ENCODE assay signal across 8 cellular contexts in the genomic region with DNA sequence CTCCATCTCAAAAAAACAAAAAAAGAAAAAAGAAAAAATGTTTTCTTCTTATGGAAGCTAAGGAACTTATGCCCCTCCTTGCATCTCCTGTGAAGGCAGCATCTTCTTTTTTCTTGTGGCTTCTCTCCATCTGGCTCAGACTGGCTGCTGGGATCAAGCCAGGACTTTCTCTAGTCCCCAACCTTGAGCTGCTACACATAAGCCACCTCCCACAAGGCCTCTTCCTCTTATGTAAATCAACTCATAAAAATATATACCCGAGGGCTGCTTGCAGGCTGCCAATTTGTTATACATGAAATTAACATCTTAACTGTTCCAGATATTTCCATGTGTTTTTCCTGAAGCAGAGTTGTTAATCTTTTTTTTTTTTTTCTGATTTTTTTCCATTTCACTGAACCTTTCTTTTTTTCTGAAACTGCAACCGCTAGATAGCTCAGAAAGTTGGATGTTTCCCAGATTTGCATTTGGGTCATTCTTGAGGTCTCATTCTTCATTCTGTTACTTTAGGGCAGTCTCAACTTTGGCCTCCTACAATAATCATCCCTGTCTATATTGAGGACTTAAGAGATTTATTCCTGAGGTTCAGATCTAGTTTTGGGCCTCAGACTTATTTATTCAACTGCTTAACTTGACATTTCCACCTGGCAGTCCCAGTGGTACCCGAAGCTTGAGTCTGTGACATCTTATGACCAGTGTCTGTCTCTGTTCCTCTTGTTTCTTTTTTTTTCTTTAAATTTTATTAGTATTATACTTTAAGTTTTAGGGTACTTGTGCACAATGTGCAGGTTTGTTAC. TPM values are rescaled to one million over a fixed set of nuclear protein-coding genes. Genes with fewer than 3 reads are reported as not detected.
DNase-seq lines count a peak whose midpoint lies in the region; ATAC-seq, FAIRE-seq and TF ChIP-seq lines count a peak whose summit lies in the region.

No MANE protein-coding gene starts in this region.

- H4K20me1 ChIP-seq in GM23248 (ENCODE audit: insufficient read depth), result no peaks in the 10 kb centered on the region

- DNase-seq in GM12891 (ENCODE audit: insufficient read length, low spot score) (no peak), GM23248 (peak; percentile 79), NCI-H446 (lab: John Stamatoyannopoulos, UW) (peak; percentile 54 to 76), fibroblast of villous mesenchyme (ENCODE audit: low read depth) (peak; percentile 78), NCI-H146 treated with DMSO at 0.1 percent for 48 hours (lab: John Stamatoyannopoulos, UW; ENCODE audit: unreplicated experiment) (no peak), NCI-H2196 (lab: John Stamatoyannopoulos, UW; ENCODE audit: unreplicated experiment) (no peak), endodermal cell (no peak)
- DNase-seq in activated naive CD4-positive, alpha-beta T cell treated with anti-CD3 and anti-CD28 coated beads, Interleukin-2, amount 50 U/mL, for 72 hours (ENCODE audit: low spot score in 2 of 2), result no peak

- H3K27ac ChIP-seq in GM23248, result peak overlapping the region; percentile 47
- no peak overlapping the region for H3K27ac ChIP-seq in endodermal cell (ENCODE audit: low read depth, low read length)

- 0 out of 2 replicates have a peak overlapping the region, but pooled peaks have one; percentile 32 for H2AFZ ChIP-seq in GM23248

- peaks cover 10% of the 10 kb centered on the region for H3K4me1 Mint-ChIP-seq in endodermal cell

- peaks cover 41% of the 10 kb centered on the region for H3F3A ChIP-seq in GM23248 (ENCODE audit: insufficient read depth)

- TF ChIP-seq CTCF in fibroblast of villous mesenchyme (IDR thresholded peaks at IDR 0.05; ENCODE audit: insufficient read depth, low read depth, low read length) (no peak), endodermal cell (conservative IDR thresholded peaks at IDR 0.05) (no peak)

- WGBS in GM23248 (ENCODE audit: low coverage in 1 of 2, low lambda C conversion rate in 2 of 2, missing lambda C conversion rate in 2 of 2), 2 experiments, result 42 to 44% methylated on average over 3 of the region's 3 CpGs
- WGBS in endodermal cell (ENCODE audit: insufficient coverage in 1 of 2, insufficient read length in 1 of 2), 2 experiments, result 93 to 100% methylated on average over 1 to 3 of the region's 3 CpGs

- H3K4me2 ChIP-seq in GM23248 (ENCODE audit: unreplicated experiment), result peak overlapping the region; percentile 55

- H3K27me3 ChIP-seq in GM23248 (replicated peaks; ENCODE audit: insufficient read depth) (no peaks in the 10 kb centered on the region), endodermal cell (ENCODE audit: control insufficient read depth, insufficient read depth, low read length, poor library complexity, severe bottlenecking) (no peaks in the 10 kb centered on the region)

- no peak for TF ChIP-seq POLR2A in GM12891 (IDR thresholded peaks at IDR 0.05; ENCODE audit: low read depth, low read length)

- H3K4me3 Mint-ChIP-seq in endodermal cell, result no peak overlapping the region

- H3K27ac Mint-ChIP-seq in activated naive CD4-positive, alpha-beta T cell treated with anti-CD3 and anti-CD28 coated beads, Interleukin-2, amount 50 U/mL, for 72 hours, result peak overlapping the region in 1 of 2 donors; percentile 4
- H3K27ac Mint-ChIP-seq in endodermal cell, result no peak overlapping the region

- peaks cover 54% of the 10 kb centered on the region for H3K4me1 ChIP-seq in GM23248 (ENCODE audit: insufficient read depth)
- H3K4me1 ChIP-seq in endodermal cell (ENCODE audit: control insufficient read depth, insufficient read depth, low read length), result no peaks in the 10 kb centered on the region

- H3K4me3 ChIP-seq in GM23248 (peak overlapping the region; percentile 19; the same call in 1 of the 2 replicates), fibroblast of villous mesenchyme (ENCODE audit: low read depth, low read length) (no peak overlapping the region), endodermal cell (ENCODE audit: low read length) (no peak overlapping the region)

- ATAC-seq in activated naive CD4-positive, alpha-beta T cell treated with anti-CD3 and anti-CD28 coated beads, Interleukin-2, amount 50 U/mL, for 72 hours, result no peak

- H3K9me2 ChIP-seq in GM23248 (ENCODE audit: insufficient read depth), result no peaks in the 10 kb centered on the region

- H3K9me3 ChIP-seq in GM23248 (ENCODE audit: low read depth) (no peaks in the 10 kb centered on the region), endodermal cell (ENCODE audit: control insufficient read depth, low read length) (no peaks in the 10 kb centered on the region)

- H3K79me2 ChIP-seq in GM23248 (ENCODE audit: insufficient read depth), result peaks cover 93% of the 10 kb centered on the region

- peak; percentile 20 for FAIRE-seq in GM12891 (lab: Jason Lieb, UNC)

- H3K27me3 Mint-ChIP-seq in endodermal cell (ENCODE audit: insufficient read depth), result no peaks in the 10 kb centered on the region

- in situ Hi-C loops in GM23248 (cut with MboI), result no loop called here

- H3K9ac ChIP-seq in GM23248 (peak overlapping the region; percentile 22; the same call in 1 of the 2 replicates), endodermal cell (ENCODE audit: extremely low read depth, low read length, poor library complexity, severe bottlenecking) (no peak overlapping the region)

- no peaks in the 10 kb centered on the region for H3K36me3 ChIP-seq in GM23248 (ENCODE audit: low read depth)
- H3K36me3 ChIP-seq in endodermal cell (ENCODE audit: control insufficient read depth, insufficient read depth, low read length), result peaks cover 4% of the 10 kb centered on the region

- H3K9me3 Mint-ChIP-seq in activated naive CD4-positive, alpha-beta T cell treated with anti-CD3 and anti-CD28 coated beads, Interleukin-2, amount 50 U/mL, for 72 hours, result no peaks in the 10 kb centered on the region
- H3K9me3 Mint-ChIP-seq in endodermal cell, result no peaks in the 10 kb centered on the region

- H3K36me3 Mint-ChIP-seq in activated naive CD4-positive, alpha-beta T cell treated with anti-CD3 and anti-CD28 coated beads, Interleukin-2, amount 50 U/mL, for 72 hours, result peaks cover 0 to 9% of the 10 kb centered on the region in 2 donors
- peaks cover 5% of the 10 kb centered on the region for H3K36me3 Mint-ChIP-seq in endodermal cell (ENCODE audit: low read depth)

TF ChIP-seq in GM12891, 5 proteins besides CTCF, POLR2A, EP300 and RAD21:
- TF ChIP-seq TAF1 (IDR thresholded peaks at IDR 0.05; ENCODE audit: low read depth, low read length), result no peak
- TF ChIP-seq SPI1 (IDR thresholded peaks at IDR 0.05; ENCODE audit: low read depth, low read length), result peak; percentile 59

RNA-seq across cellular contexts. Expression of gene SNX25, which starts 10.3 kb away (rescaled TPM):
- polyA plus RNA-seq in GM12891 (2012; ENCODE audit: low read depth, missing spikeins), result 63.7 TPM
- total RNA-seq in GM23248 (2014; rRNA removed; shearing (Covaris generic)), result 23.6 and 50.0 TPM in 2 replicates
- polyA plus RNA-seq in GM23248 (2016; fragmentation: Nextera tagmentation; extraction: Ambion mirVana), result 7.1 and 8.2 TPM in 2 replicates
- total RNA-seq in fibroblast of villous mesenchyme, result 29.6 and 47.1 TPM in 2 replicates
- 10 to 100 TPM in 1 of 2 donors, 1 to 10 TPM in 1; 9.8 to 19.9 TPM for total RNA-seq in activated naive CD4-positive, alpha-beta T cell treated with anti-CD3 and anti-CD28 coated beads, Interleukin-2, amount 50 U/mL, for 72 hours
- total RNA-seq in endodermal cell, result 10 to 100 TPM; 21.4 to 26.0 TPM
- polyA plus RNA-seq in endodermal cell (2013, experiment 1 of 2), result 8.6 TPM
- 11.0 TPM for polyA plus RNA-seq in endodermal cell (2013, experiment 2 of 2)

RNA-seq across cellular contexts. Expression of gene CFAP97, which starts 15.9 kb away (rescaled TPM):
- 17.8 TPM for polyA plus RNA-seq in GM12891 (2012; ENCODE audit: low read depth, missing spikeins)
- total RNA-seq in GM23248 (2014; rRNA removed; shearing (Covaris generic)), result 44.0 and 46.3 TPM in 2 replicates
- polyA plus RNA-seq in GM23248 (2016; fragmentation: Nextera tagmentation; extraction: Ambion mirVana), result 49.2 and 50.8 TPM in 2 replicates
- total RNA-seq in fibroblast of villous mesenchyme (39.0 and 56.1 TPM in 2 replicates), endodermal cell (10 to 100 TPM; 33.8 to 41.6 TPM)
- total RNA-seq in activated naive CD4-positive, alpha-beta T cell treated with anti-CD3 and anti-CD28 coated beads, Interleukin-2, amount 50 U/mL, for 72 hours, result 10 to 100 TPM; 27.6 to 42.2 TPM
- 25.9 TPM for polyA plus RNA-seq in endodermal cell (2013, experiment 1 of 2)
- 26.2 TPM for polyA plus RNA-seq in endodermal cell (2013, experiment 2 of 2)

Comparison
In these comparisons a context has a peak if more than half of its experiments do, and no peak if none do; other contexts are left out.
1. DNase-seq: peak in GM23248 (single experiment), NCI-H446 (2 of 2) and fibroblast of villous mesenchyme (single experiment); none in GM12891 (single experiment), activated naive CD4-positive, alpha-beta T cell treated with anti-CD3 and anti-CD28 coated beads, Interleukin-2, amount 50 U/mL, for 72 hours (0 of 2), NCI-H146 treated with DMSO at 0.1 percent for 48 hours (single experiment), NCI-H2196 (single experiment) and endodermal cell (single experiment).